8 cellular contexts compared by ENCODE assay signal in the genomic region with DNA sequence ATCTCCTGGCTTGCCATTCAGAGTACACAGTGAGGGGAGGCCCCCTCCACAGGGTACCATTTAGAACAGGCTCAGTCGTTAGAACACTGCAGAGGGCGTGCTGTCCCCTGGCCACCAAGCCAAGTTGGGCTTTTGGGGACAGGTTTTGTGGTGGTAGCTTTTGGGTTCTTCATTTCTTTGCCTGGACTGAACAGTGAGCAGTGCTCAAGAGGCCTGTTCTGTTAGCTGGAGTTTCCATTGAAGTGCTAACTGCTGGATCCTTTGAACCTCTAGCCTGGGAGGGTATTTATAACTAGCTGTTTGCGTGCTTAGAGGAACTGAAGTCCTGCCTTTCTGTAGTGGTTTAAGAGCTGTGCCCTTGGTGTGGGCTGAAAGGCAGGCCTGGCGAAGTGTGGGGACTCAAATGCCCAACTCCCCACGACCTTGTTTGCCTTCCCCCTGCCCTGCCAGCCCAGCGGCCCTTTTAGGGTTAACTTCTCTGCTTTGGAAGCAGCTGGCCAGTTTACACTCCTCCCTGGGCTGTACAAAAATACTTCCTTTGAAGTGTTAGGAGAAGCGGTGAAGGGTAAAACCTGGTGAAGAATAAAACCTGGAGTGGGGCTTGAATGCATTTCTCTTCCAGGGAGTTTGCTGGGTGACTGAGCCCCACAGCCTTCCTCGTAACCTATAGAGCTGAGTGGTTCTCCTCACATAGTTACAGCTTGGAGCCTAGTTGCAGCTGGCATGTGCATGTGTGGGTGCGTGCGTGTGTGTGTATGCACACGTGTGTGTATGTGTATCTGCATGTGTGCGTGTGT. TPM values are rescaled to one million over a fixed set of nuclear protein-coding genes. Genes with fewer than 3 reads are reported as not detected.
DNase-seq lines count a peak whose midpoint lies in the region; ATAC-seq and TF ChIP-seq lines count a peak whose summit lies in the region.

No MANE protein-coding gene starts in this region.

- H3K27ac ChIP-seq in HUES48 (ENCODE audit: low read depth, low read length) (peak overlapping the region; percentile 65), left ventricle myocardium inferior (replicated peaks) (peak overlapping the region; percentile 91), skeletal muscle tissue (ENCODE audit: low read depth, low read length) (peak overlapping the region; percentile 67)

- no peaks in the 10 kb centered on the region for H3K4me1 Mint-ChIP-seq in T-helper 17 cell
- peaks cover 20% of the 10 kb centered on the region for H3K4me1 Mint-ChIP-seq in stimulated activated naive CD8-positive, alpha-beta T cell treated with anti-CD3 and anti-CD28 coated beads, Interleukin-15, amount 100 ng/mL, for 72 hours

- H3K9me3 Mint-ChIP-seq in stimulated activated naive CD8-positive, alpha-beta T cell treated with anti-CD3 and anti-CD28 coated beads, Interleukin-15, amount 100 ng/mL, for 72 hours = no peaks in the 10 kb centered on the region

- no peak for ATAC-seq in T-helper 17 cell
- no peak for ATAC-seq in stimulated activated naive CD8-positive, alpha-beta T cell treated with anti-CD3 and anti-CD28 coated beads, Interleukin-15, amount 100 ng/mL, for 72 hours

- H3K27me3 Mint-ChIP-seq in T-helper 17 cell = peaks cover 19% of the 10 kb centered on the region
- H3K27me3 Mint-ChIP-seq in stimulated activated naive CD8-positive, alpha-beta T cell treated with anti-CD3 and anti-CD28 coated beads, Interleukin-15, amount 100 ng/mL, for 72 hours = peaks cover 66% of the 10 kb centered on the region

- no peak overlapping the region for H3K4me3 Mint-ChIP-seq in T-helper 17 cell
- H3K4me3 Mint-ChIP-seq in stimulated activated naive CD8-positive, alpha-beta T cell treated with anti-CD3 and anti-CD28 coated beads, Interleukin-15, amount 100 ng/mL, for 72 hours = no peak overlapping the region

- intact Hi-C loops in left ventricle myocardium inferior (cut with micrococcal nuclease) = no loop called here

- DNase-seq in SHP77 treated with DMSO at 0.1 percent for 48 hours (lab: John Stamatoyannopoulos, UW) (peak; percentile 57), left ventricle myocardium inferior (peak; percentile 28), T-helper 17 cell (no peak)
- DNase-seq in effector CD8-positive, alpha-beta T cell (lab: John Stamatoyannopoulos, UW) = no peak
- DNase-seq in activated CD8-positive, alpha-beta memory T cell treated with anti-CD3 and anti-CD28 coated beads, Interleukin-2, amount 50 U/mL, for 48 hours = no peak
- DNase-seq in stimulated activated naive CD8-positive, alpha-beta T cell treated with anti-CD3 and anti-CD28 coated beads, Interleukin-15, amount 100 ng/mL, for 72 hours = no peak

- H3K4me3 ChIP-seq in HUES48 (ENCODE audit: low read depth, low read length) (no peak overlapping the region), left ventricle myocardium inferior (peak overlapping the region; percentile 17), skeletal muscle tissue (ENCODE audit: low read length in 3 of 3) (peak overlapping the region in 2 of 3 donors; percentile 18 to 61)

- H3K27me3 ChIP-seq in HUES48 (ENCODE audit: control insufficient read depth, insufficient read depth, low read length) (no peaks in the 10 kb centered on the region), left ventricle myocardium inferior (ENCODE audit: low read depth) (no peaks in the 10 kb centered on the region), skeletal muscle tissue (ENCODE audit: control insufficient read depth in 3 of 3, insufficient read depth in 3 of 3, low read length in 3 of 3) (no peaks in the 10 kb centered on the region)

- H3K36me3 Mint-ChIP-seq in T-helper 17 cell (ENCODE audit: low read depth) = peaks cover 2% of the 10 kb centered on the region

- H3K27ac Mint-ChIP-seq in T-helper 17 cell = no peak overlapping the region
- H3K27ac Mint-ChIP-seq in stimulated activated naive CD8-positive, alpha-beta T cell treated with anti-CD3 and anti-CD28 coated beads, Interleukin-15, amount 100 ng/mL, for 72 hours = no peak overlapping the region

- H3K4me1 ChIP-seq in HUES48 (ENCODE audit: control insufficient read depth, insufficient read depth, low read length) (peaks cover 37% of the 10 kb centered on the region), left ventricle myocardium inferior (peaks cover 46% of the 10 kb centered on the region), skeletal muscle tissue (ENCODE audit: control insufficient read depth in 3 of 3, insufficient read depth in 3 of 3, low read length in 3 of 3) (peaks cover 25 to 39% (median 36%) of the 10 kb centered on the region in 3 donors)

- no peak for TF ChIP-seq CTCF in left ventricle myocardium inferior (IDR thresholded peaks at IDR 0.05; ENCODE audit: borderline replicate concordance)

- H3K9me3 ChIP-seq in HUES48 (ENCODE audit: control insufficient read depth, insufficient read depth, low read length) (no peaks in the 10 kb centered on the region), left ventricle myocardium inferior (replicated peaks) (no peaks in the 10 kb centered on the region), skeletal muscle tissue (ENCODE audit: control insufficient read depth in 3 of 3, low read length in 3 of 3) (no peaks in the 10 kb centered on the region), T-helper 17 cell (ENCODE audit: control insufficient read depth, low read length, poor library complexity, severe bottlenecking) (no peaks in the 10 kb centered on the region)

- H3K9ac ChIP-seq in HUES48 (ENCODE audit: low read depth, low read length) (no peak overlapping the region), skeletal muscle tissue (ENCODE audit: low read depth in 1 of 3, low read length in 3 of 3) (peak overlapping the region; percentile 14 to 85 (median 57))

- H3K36me3 ChIP-seq in HUES48 (ENCODE audit: control insufficient read depth, insufficient read depth, low read length) = no peaks in the 10 kb centered on the region
- H3K36me3 ChIP-seq in left ventricle myocardium inferior = no peaks in the 10 kb centered on the region
- no peaks in the 10 kb centered on the region for H3K36me3 ChIP-seq in skeletal muscle tissue (ENCODE audit: control insufficient read depth in 3 of 3, insufficient read depth in 3 of 3, low read length in 3 of 3)

RNA-seq across cellular contexts. Expression of gene ZNRF3, which starts 34.6 kb away (rescaled TPM):
- 6.3 TPM for total RNA-seq in left ventricle myocardium inferior
- 7.3 TPM for total RNA-seq in skeletal muscle tissue
- total RNA-seq in T-helper 17 cell = under 1 TPM; 0.31 to 0.72 TPM

Comparison
In these comparisons a context has a peak if more than half of its experiments do, and no peak if none do; other contexts are left out.
1. DNase-seq: peak in SHP77 treated with DMSO at 0.1 percent for 48 hours (single experiment) and left ventricle myocardium inferior (single experiment); none in effector CD8-positive, alpha-beta T cell (single experiment), T-helper 17 cell (0 of 3), activated CD8-positive, alpha-beta memory T cell treated with anti-CD3 and anti-CD28 coated beads, Interleukin-2, amount 50 U/mL, for 48 hours (single experiment) and stimulated activated naive CD8-positive, alpha-beta T cell treated with anti-CD3 and anti-CD28 coated beads, Interleukin-15, amount 100 ng/mL, for 72 hours (0 of 2).
2. Peak in every context shown above with its lines, with median percentiles within 50 percentile points of each other: H3K27ac ChIP-seq.